In the genomic region with DNA sequence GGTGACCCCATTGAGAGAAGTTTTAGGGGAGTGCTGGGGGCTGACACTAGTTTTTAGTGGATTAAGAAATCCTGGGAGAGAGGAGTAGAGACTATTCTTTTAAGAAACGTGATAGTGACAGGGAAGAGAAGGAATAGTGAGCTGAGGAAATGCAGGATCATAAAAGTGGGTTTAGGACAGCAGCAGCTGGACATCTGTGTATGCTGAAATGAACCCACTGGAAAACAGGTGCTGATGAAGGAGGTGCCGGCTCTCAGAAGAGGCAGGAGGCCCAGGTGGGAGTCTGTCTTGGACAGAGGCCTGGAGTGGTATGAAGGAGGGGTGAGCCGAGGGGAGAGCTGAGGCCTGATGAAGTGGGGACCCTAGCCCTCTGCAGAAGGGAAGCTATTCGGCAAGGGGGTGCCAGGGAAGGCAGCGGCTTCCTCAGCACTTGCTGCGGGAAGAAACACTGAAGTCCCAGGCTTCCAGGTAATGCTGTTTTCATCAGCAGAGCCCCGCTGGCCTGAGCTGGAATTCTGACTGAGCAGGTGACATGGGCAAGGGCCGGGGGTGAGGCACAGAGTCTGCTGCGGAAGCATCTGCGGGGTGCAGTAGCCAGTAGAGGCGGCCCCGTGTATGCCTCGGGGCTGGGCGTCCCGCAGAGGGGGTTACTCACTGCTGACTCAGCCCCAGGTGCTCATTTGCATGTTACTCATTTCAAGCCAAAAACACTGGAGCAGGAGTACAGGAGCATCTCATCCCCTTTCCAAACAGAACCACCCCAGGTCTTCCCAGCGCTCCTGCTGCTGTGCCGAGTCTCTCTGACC, we compare ENCODE assay signal across 8 cellular contexts.
DNase-seq lines count a peak whose midpoint lies in the region; ATAC-seq and TF ChIP-seq lines count a peak whose summit lies in the region.

No MANE protein-coding gene starts in this region.

- ATAC-seq in GM19351 (IDR thresholded peaks at IDR 0.05; ENCODE audit: unreplicated experiment) (peak; percentile 71), HG03159 (IDR thresholded peaks at IDR 0.05; ENCODE audit: unreplicated experiment) (peak; percentile 73), WTC11 (peak; percentile 98)

- CTCF ChIA-PET in WTC11 (lab: Charles Lee) = interaction anchor here (0.7 to 1.0 kb wide), 3 partner anchors 15 to 315 kb away, joined by 3 to 4 read pairs (median 3); no protein-coding TSS in a partner anchor

- no peaks in the 10 kb centered on the region for H3K36me3 ChIP-seq in kidney epithelial cell (ENCODE audit: control insufficient read depth, insufficient read depth, low read length)
- H3K36me3 ChIP-seq in stomach = no peaks in the 10 kb centered on the region

- in situ Hi-C loops in Caki2 (cut with HindIII; ENCODE audit: low pct_unique_long_range_greater_than_20kb, low sequenced_read_pairs) = no loop called here

- intact Hi-C loops in stomach (cut with DNase I; ENCODE audit: low total_unique reads) = no loop called here

- no peak for TF ChIP-seq POLR2A in stomach (IDR thresholded peaks at IDR 0.05)

- peaks cover 4% of the 10 kb centered on the region; the same call in 1 of the 2 replicates for H3K27me3 Mint-ChIP-seq in WTC11 (ENCODE audit: low read depth)

- peak overlapping the region; percentile 65 for H3K4me3 Mint-ChIP-seq in WTC11

- H3K27ac Mint-ChIP-seq in WTC11 = peak overlapping the region; percentile 93

- H3K4me1 Mint-ChIP-seq in WTC11 = peaks cover 23% of the 10 kb centered on the region

- H3K9me3 ChIP-seq in stomach = no peaks in the 10 kb centered on the region

- H3K36me3 Mint-ChIP-seq in WTC11 = no peaks in the 10 kb centered on the region

- no peaks in the 10 kb centered on the region for H3K4me1 ChIP-seq in stomach

- TF ChIP-seq CTCF in WTC11 (IDR thresholded peaks at IDR 0.05) (no peak), kidney epithelial cell (IDR thresholded peaks at IDR 0.05; ENCODE audit: insufficient read depth, low read length, poor library complexity, severe bottlenecking) (no peak), stomach (IDR thresholded peaks at IDR 0.05) (no peak)

- no peak overlapping the region for H3K27ac ChIP-seq in stomach

- POLR2A ChIA-PET in WTC11 (lab: Charles Lee) = interaction anchor here (0.6 kb wide), 1 partner anchor 54 kb away, joined by 4 read pairs; no protein-coding TSS in a partner anchor

- H3K4me3 ChIP-seq in kidney epithelial cell (ENCODE audit: low read depth, low read length) (no peak overlapping the region), stomach (no peak overlapping the region)

- TF ChIP-seq EP300 in stomach (IDR thresholded peaks at IDR 0.05) = no peak

- WGBS in stomach, 5 donors = 61 to 79% (median 70%) methylated on average over 9 to 17 of the region's 17 CpGs

- H3K9me3 Mint-ChIP-seq in WTC11 = no peaks in the 10 kb centered on the region

- peak; percentile 41 for DNase-seq in Caki2 (ENCODE audit: low read depth)
- peak; percentile 81 for DNase-seq in WTC11 (ENCODE audit: low spot score)
- DNase-seq in kidney epithelial cell (ENCODE audit: low read depth) = peak; percentile 74
- DNase-seq in NCI-H2081 (lab: John Stamatoyannopoulos, UW) = no peak
- no peak for DNase-seq in stomach
- DNase-seq in NCI-H1436 (lab: John Stamatoyannopoulos, UW) = no peak

- H3K27me3 ChIP-seq in kidney epithelial cell (ENCODE audit: control insufficient read depth, insufficient read depth, low read length) (no peaks in the 10 kb centered on the region), stomach (no peaks in the 10 kb centered on the region)

TF ChIP-seq in WTC11, 78 proteins besides CTCF, POLR2A, EP300 and RAD21:
- TF ChIP-seq ZNF423 (CRISPR knock-in tag; IDR thresholded peaks at IDR 0.05) (peak; percentile 41; the same call in 1 of the 2 replicates), NR3C1 (CRISPR knock-in tag; conservative IDR thresholded peaks at IDR 0.05; ENCODE audit: low read depth) (no peak), FOXP1 (CRISPR knock-in tag; IDR thresholded peaks at IDR 0.05; ENCODE audit: borderline replicate concordance) (0 out of 2 replicates have a peak, but pooled peaks have one; percentile 25), GABPB1 (CRISPR knock-in tag; IDR thresholded peaks at IDR 0.05) (no peak), STAT6 (CRISPR knock-in tag; conservative IDR thresholded peaks at IDR 0.05; ENCODE audit: low read depth) (no peak), TEAD1 (CRISPR knock-in tag; IDR thresholded peaks at IDR 0.05) (peak; percentile 57; the same call in 1 of the 2 replicates)
- TF ChIP-seq, protein P1, sequence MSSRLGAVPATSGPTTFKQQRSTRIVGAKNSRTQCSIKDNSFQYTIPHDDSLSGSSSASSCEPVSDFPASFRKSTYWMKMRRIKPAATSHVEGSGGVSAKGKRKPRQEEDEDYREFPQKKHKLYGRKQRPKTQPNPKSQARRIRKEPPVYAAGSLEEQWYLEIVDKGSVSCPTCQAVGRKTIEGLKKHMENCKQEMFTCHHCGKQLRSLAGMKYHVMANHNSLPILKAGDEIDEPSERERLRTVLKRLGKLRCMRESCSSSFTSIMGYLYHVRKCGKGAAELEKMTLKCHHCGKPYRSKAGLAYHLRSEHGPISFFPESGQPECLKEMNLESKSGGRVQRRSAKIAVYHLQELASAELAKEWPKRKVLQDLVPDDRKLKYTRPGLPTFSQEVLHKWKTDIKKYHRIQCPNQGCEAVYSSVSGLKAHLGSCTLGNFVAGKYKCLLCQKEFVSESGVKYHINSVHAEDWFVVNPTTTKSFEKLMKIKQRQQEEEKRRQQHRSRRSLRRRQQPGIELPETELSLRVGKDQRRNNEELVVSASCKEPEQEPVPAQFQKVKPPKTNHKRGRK (CRISPR knock-in tag; IDR thresholded peaks at IDR 0.05; ENCODE audit: borderline replicate concordance) = 0 out of 2 replicates have a peak, but pooled peaks have one; percentile 52
- TF ChIP-seq, protein P2, sequence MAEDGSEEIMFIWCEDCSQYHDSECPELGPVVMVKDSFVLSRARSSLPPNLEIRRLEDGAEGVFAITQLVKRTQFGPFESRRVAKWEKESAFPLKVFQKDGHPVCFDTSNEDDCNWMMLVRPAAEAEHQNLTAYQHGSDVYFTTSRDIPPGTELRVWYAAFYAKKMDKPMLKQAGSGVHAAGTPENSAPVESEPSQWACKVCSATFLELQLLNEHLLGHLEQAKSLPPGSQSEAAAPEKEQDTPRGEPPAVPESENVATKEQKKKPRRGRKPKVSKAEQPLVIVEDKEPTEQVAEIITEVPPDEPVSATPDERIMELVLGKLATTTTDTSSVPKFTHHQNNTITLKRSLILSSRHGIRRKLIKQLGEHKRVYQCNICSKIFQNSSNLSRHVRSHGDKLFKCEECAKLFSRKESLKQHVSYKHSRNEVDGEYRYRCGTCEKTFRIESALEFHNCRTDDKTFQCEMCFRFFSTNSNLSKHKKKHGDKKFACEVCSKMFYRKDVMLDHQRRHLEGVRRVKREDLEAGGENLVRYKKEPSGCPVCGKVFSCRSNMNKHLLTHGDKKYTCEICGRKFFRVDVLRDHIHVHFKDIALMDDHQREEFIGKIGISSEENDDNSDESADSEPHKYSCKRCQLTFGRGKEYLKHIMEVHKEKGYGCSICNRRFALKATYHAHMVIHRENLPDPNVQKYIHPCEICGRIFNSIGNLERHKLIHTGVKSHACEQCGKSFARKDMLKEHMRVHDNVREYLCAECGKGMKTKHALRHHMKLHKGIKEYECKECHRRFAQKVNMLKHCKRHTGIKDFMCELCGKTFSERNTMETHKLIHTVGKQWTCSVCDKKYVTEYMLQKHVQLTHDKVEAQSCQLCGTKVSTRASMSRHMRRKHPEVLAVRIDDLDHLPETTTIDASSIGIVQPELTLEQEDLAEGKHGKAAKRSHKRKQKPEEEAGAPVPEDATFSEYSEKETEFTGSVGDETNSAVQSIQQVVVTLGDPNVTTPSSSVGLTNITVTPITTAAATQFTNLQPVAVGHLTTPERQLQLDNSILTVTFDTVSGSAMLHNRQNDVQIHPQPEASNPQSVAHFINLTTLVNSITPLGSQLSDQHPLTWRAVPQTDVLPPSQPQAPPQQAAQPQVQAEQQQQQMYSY (CRISPR knock-in tag; IDR thresholded peaks at IDR 0.05) = peak; percentile 71

Comparison
In these comparisons a context has a peak if more than half of its experiments do, and no peak if none do; other contexts are left out.
1. DNase-seq: peak in Caki2 (single experiment), WTC11 (single experiment) and kidney epithelial cell (single experiment); none in NCI-H2081 (0 of 2), stomach (single experiment) and NCI-H1436 (single experiment).
2. Peak in every context shown above with its lines, with median percentiles within 50 percentile points of each other: ATAC-seq.